Comparison of ENCODE assay signal across 2 cellular contexts in the genomic region with DNA sequence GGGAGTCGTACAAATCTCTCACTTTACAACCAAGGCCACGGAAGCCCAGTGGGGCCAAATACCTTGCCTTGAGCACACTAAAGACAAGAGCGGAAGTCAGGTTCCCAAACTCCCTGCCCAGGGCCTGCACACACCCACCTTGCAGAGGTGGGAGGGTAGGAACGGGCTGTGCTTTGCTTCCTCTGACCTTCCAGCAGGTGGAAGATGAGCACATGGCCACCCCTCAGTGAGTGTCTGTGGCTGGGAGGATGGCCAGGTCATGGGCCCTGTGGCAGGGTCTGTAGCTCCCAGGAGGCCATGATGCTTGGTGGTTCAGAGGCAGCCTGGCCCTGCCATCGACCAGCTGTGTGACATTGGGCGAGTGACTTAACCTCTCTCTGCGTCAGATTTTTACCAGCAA.
TF ChIP-seq lines count a peak whose summit lies in the region.

No MANE protein-coding gene starts in this region.

TF ChIP-seq in HepG2, 621 proteins besides CTCF, POLR2A, EP300 and RAD21:
- TF ChIP-seq ZNF768 (CRISPR knock-in tag; IDR thresholded peaks at IDR 0.05) (peak; percentile 29; the same call in 1 of the 2 replicates), ZNF20 (CRISPR knock-in tag; IDR thresholded peaks at IDR 0.05) (no peak)

TF ChIP-seq in H1, 55 proteins besides CTCF, POLR2A, EP300 and RAD21:
- TF ChIP-seq RFX5 (IDR thresholded peaks at IDR 0.05; ENCODE audit: borderline replicate concordance, low read depth, low read length), result no peak
- TF ChIP-seq, protein P1, sequence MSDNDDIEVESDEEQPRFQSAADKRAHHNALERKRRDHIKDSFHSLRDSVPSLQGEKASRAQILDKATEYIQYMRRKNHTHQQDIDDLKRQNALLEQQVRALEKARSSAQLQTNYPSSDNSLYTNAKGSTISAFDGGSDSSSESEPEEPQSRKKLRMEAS (IDR thresholded peaks at IDR 0.05), result peak; percentile 49
